Comparison of ENCODE assay signal across 22 cellular contexts in the genomic region with DNA sequence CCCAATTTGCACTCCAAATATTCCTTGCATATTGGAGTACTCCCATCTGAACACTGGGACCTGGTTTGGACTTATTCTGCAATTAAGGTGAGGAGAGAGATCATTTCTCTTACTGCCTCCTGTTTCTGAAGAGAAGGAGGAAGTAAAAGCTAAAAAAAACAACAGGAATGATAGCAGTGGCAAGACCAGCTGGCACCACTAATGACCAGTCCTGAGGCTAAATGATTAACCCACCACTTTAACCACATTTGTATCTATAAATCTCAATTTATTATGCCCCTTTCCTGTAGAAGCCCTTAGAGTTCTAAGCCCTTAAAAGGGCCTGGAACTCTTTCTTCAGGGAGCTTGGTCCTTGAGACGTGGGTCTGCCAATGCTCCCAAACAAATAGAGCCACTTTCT.
"Had no signal": no experiment of that assay in that cellular context is flagged by ENCODE, and none has a peak within 500 bp of the region (broad histone marks: within the 10 kb centered on the region; RNA-seq: fewer than 3 reads in every experiment).

No MANE protein-coding gene starts in this region.

- DNase-seq: IMR-90, Kasumi-1, MV-4-11, NCI-H1048, NCI-H1105 treated with DMSO at 0.1 percent for 48 hours, NCI-H1417 treated with DMSO at 0.1 percent for 48 hours, NCI-H146, NCI-H1694 treated with DMSO at 0.1 percent for 48 hours, NCI-H1930, NCI-H2081, NCI-H2107, NCI-H226, NCI-H446, NCI-H510A, NCI-H524 treated with DMSO at 0.1 percent for 48 hours, NCI-H69, NCI-H774, SHP77, SK-N-SH had no signal

- H3K9ac ChIP-seq: KMS-11, SK-N-SH had no signal

- H3K27ac ChIP-seq: KMS-11, RWPE1 had no signal

- H3K9me3 ChIP-seq: SK-N-SH had no signal

- FAIRE-seq: HepG2 had no signal

- H3K4me2 ChIP-seq: KMS-11, SK-N-SH had no signal
